Comparison of ENCODE assay signal across 25 cellular contexts in the genomic region with DNA sequence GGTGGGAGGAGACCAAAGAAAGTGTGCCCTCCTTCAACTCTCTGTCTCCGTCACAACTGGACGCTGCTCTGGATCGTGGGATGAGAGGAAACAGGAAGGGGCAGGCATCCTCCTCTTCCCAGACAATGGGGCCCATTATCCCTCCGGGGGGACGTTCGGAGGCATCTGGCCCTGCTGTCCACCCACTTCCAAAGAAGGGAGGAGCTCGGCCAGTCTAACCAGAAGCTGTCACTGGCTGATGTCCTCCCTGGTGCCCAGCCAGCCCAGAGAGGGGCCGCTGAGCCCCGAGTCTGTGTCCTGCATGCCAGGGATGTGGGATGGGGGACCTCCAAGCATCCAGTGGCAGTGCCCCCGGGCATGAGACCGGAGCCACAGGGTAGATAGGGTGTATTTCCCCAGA. TPM values are rescaled to one million over a fixed set of nuclear protein-coding genes. Genes with fewer than 3 reads are reported as not detected.
DNase-seq lines count a peak whose midpoint lies in the region; ATAC-seq, FAIRE-seq and TF ChIP-seq lines count a peak whose summit lies in the region.
"Had no signal": no experiment of that assay in that cellular context is flagged by ENCODE, and none has a peak within 500 bp of the region (broad histone marks: within the 10 kb centered on the region; RNA-seq: fewer than 3 reads in every experiment).

No MANE protein-coding gene starts in this region.

- 72 to 74% methylated on average over 8 to 11 of the region's 11 CpGs for WGBS in body of pancreas, 2 donors

- TF ChIP-seq CTCF in kidney (IDR thresholded peaks at IDR 0.05; ENCODE audit: borderline replicate concordance, extremely low read depth, insufficient read depth) (no peak), vagina (IDR thresholded peaks at IDR 0.05) (no peak), body of pancreas (IDR thresholded peaks at IDR 0.05) (no peak), ascending aorta (IDR thresholded peaks at IDR 0.05) (no peak)

- H3K27me3 ChIP-seq in vagina (no peaks in the 10 kb centered on the region), body of pancreas (no peaks in the 10 kb centered on the region), ascending aorta (no peaks in the 10 kb centered on the region)

- no peak overlapping the region for H3K9ac ChIP-seq in kidney (ENCODE audit: low read length in 2 of 2)

- H3K9me3 ChIP-seq in kidney (ENCODE audit: control insufficient read depth in 1 of 2, low read length in 2 of 2), result no peaks in the 10 kb centered on the region
- no peaks in the 10 kb centered on the region for H3K9me3 ChIP-seq in vagina
- H3K9me3 ChIP-seq in body of pancreas, result no peaks in the 10 kb centered on the region
- no peaks in the 10 kb centered on the region for H3K9me3 ChIP-seq in ascending aorta
- H3K9me3 ChIP-seq: esophagus muscularis mucosa, prostate gland, tibial artery had no signal

- no peaks in the 10 kb centered on the region for H3K36me3 ChIP-seq in kidney (ENCODE audit: control insufficient read depth in 1 of 2, insufficient read depth in 2 of 2, low read length in 2 of 2)
- H3K36me3 ChIP-seq in vagina, result no peaks in the 10 kb centered on the region
- H3K36me3 ChIP-seq in body of pancreas (replicated peaks in 1 of 2; ENCODE audit: insufficient read depth in 1 of 2, low read depth in 2 of 2), result no peaks in the 10 kb centered on the region
- no peaks in the 10 kb centered on the region for H3K36me3 ChIP-seq in ascending aorta
- H3K36me3 ChIP-seq: esophagus muscularis mucosa, prostate gland, tibial artery had no signal

- intact Hi-C loops in kidney (cut with DNase I) (no loop called here), posterior vena cava (cut with DNase I) (no loop called here), vagina (cut with DNase I) (no loop called here), body of pancreas (cut with DNase I) (no loop called here), ascending aorta (cut with DNase I) (no loop called here)

- peak; percentile 42 for DNase-seq in NCI-H2227 (lab: John Stamatoyannopoulos, UW; ENCODE audit: unreplicated experiment)
- DNase-seq in amygdala (lab: John Stamatoyannopoulos, UW), result peak in 38 of 56 donors; percentile 7 to 75 (median 48)
- peak; percentile 54 for DNase-seq in kidney
- DNase-seq in posterior vena cava (ENCODE audit: low spot score), result peak; percentile 28
- DNase-seq in dedifferentiated amniotic fluid mesenchymal stem cell (ENCODE audit: extremely low spot score), result no peak
- DNase-seq in vagina (ENCODE audit: extremely low spot score in 2 of 2), result no peak
- DNase-seq in body of pancreas, result no peak
- DNase-seq in ascending aorta (ENCODE audit: low spot score in 2 of 2), result no peak
- DNase-seq: CD4-positive, alpha-beta T cell; DMS153; effector memory CD4-positive, alpha-beta T cell; NCI-H82; SHP77; stimulated activated CD4-positive, alpha-beta T cell treated with anti-CD3 and anti-CD28 coated beads, Interleukin-4, amount 100 ng/mL, for 24 hours; stimulated activated naive CD4-positive, alpha-beta T cell treated with Interleukin-2 at 50 U/mL for 16 hours; T-cell; tibial artery had no signal

- no peaks in the 10 kb centered on the region for H3K4me1 ChIP-seq in kidney (ENCODE audit: control insufficient read depth in 1 of 2, insufficient read depth in 1 of 2, low read depth in 1 of 2, low read length in 2 of 2)
- no peaks in the 10 kb centered on the region for H3K4me1 ChIP-seq in vagina
- peaks cover 11% of the 10 kb centered on the region for H3K4me1 ChIP-seq in body of pancreas
- H3K4me1 ChIP-seq in ascending aorta, result no peaks in the 10 kb centered on the region
- H3K4me1 ChIP-seq: esophagus muscularis mucosa, prostate gland, tibial artery had no signal

- no peak for TF ChIP-seq POLR2A in vagina (IDR thresholded peaks at IDR 0.05)
- no peak for TF ChIP-seq POLR2A in body of pancreas (IDR thresholded peaks at IDR 0.05)

- H3K4me3 ChIP-seq in kidney (ENCODE audit: low read length in 2 of 2) (no peak overlapping the region), vagina (no peak overlapping the region), body of pancreas (no peak overlapping the region), ascending aorta (no peak overlapping the region)
- H3K4me3 ChIP-seq: esophagus muscularis mucosa, GM23338, prostate gland, tibial artery had no signal

- no peak for FAIRE-seq in kidney (lab: Jason Lieb, UNC)
- FAIRE-seq: astrocyte, TTC549 had no signal

- no peak for ATAC-seq in body of pancreas
- ATAC-seq: GM23338; natural killer cell treated with Interleukin-12 subunit alpha and Interleukin-12 subunit beta and Interleukin-15 and Interleukin-18, amount 100 ng/mL, for 72 hours; T-cell had no signal

- H3K27ac ChIP-seq in kidney (ENCODE audit: low read depth in 2 of 2, low read length in 2 of 2) (no peak overlapping the region), vagina (no peak overlapping the region), body of pancreas (no peak overlapping the region), ascending aorta (no peak overlapping the region)
- H3K27ac ChIP-seq: esophagus muscularis mucosa, prostate gland, tibial artery had no signal

RNA-seq across cellular contexts. Expression of gene MEG3, which starts 39.8 kb away (rescaled TPM):
- total RNA-seq in kidney, result 24.0 TPM
- 29.6 TPM for polyA plus RNA-seq in kidney (ENCODE audit: insufficient read depth, low read depth, low replicate concordance)
- 10 to 100 TPM; 56.2 to 99.4 TPM for total RNA-seq in posterior vena cava
- total RNA-seq in vagina, result 126 TPM
- 100 to 1,000 TPM; 150 to 537 TPM for total RNA-seq in body of pancreas
- total RNA-seq in ascending aorta, result 105 TPM
- total RNA-seq: astrocyte; CD4-positive, alpha-beta T cell; GM23338; natural killer cell treated with Interleukin-12 subunit alpha and Interleukin-12 subunit beta and Interleukin-15 and Interleukin-18, amount 100 ng/mL, for 72 hours; OCI-LY7 had no signal
- polyA plus RNA-seq: GM23338 had no signal

RNA-seq across cellular contexts. Expression of gene DLK1, which starts 59.4 kb away (rescaled TPM):
- not detected for total RNA-seq in kidney
- 0.17 TPM for polyA plus RNA-seq in kidney (ENCODE audit: insufficient read depth, low read depth, low replicate concordance)
- not detected for total RNA-seq in posterior vena cava
- 8.6 TPM for total RNA-seq in vagina
- 10 to 100 TPM; 26.2 to 33.0 TPM for total RNA-seq in body of pancreas
- total RNA-seq in ascending aorta, result 7.2 TPM
- total RNA-seq: CD4-positive, alpha-beta T cell; mesenteric fat pad; natural killer cell treated with Interleukin-12 subunit alpha and Interleukin-12 subunit beta and Interleukin-15 and Interleukin-18, amount 100 ng/mL, for 72 hours; OCI-LY7 had no signal

Comparison
In these comparisons a context has a peak if more than half of its experiments do, and no peak if none do; other contexts are left out.
1. DNase-seq: peak in NCI-H2227 (single experiment), amygdala (38 of 56), kidney (single experiment) and posterior vena cava (single experiment); none in dedifferentiated amniotic fluid mesenchymal stem cell (single experiment), vagina (0 of 2), body of pancreas (0 of 4) and ascending aorta (0 of 2).